ENCODE assay signal across 1 cellular context in genomic region chr11:9689721-9690120, GRCh38.
TF ChIP-seq lines count a peak whose summit lies in the region.

No MANE protein-coding gene starts in this region.

TF ChIP-seq in SK-N-SH, 30 proteins besides CTCF, POLR2A, EP300 and RAD21 (continued from another document):
- no peak for TF ChIP-seq USF1 (IDR thresholded peaks at IDR 0.05; ENCODE audit: borderline replicate concordance, low read depth)
- TF ChIP-seq MAX (IDR thresholded peaks at IDR 0.05; ENCODE audit: low read depth): no peak
- no peak for TF ChIP-seq FOXM1 (IDR thresholded peaks at IDR 0.05; ENCODE audit: low read depth)
- no peak for TF ChIP-seq IRF3 (IDR thresholded peaks at IDR 0.05; ENCODE audit: low read depth, low read length)
- TF ChIP-seq RCOR1 (IDR thresholded peaks at IDR 0.05; ENCODE audit: low read length): no peak
- TF ChIP-seq CHD2 (IDR thresholded peaks at IDR 0.05; ENCODE audit: low read length, partially characterized antibody): no peak
- TF ChIP-seq USF2 (IDR thresholded peaks at IDR 0.05; ENCODE audit: borderline replicate concordance, low read depth, low read length): no peak
- no peak for TF ChIP-seq NFIC (IDR thresholded peaks at IDR 0.05; ENCODE audit: borderline replicate concordance)
TF ChIP-seq in SK-N-SH: peak in this region for 0.
